Comparison of ENCODE assay signal across 32 cellular contexts in the genomic region with DNA sequence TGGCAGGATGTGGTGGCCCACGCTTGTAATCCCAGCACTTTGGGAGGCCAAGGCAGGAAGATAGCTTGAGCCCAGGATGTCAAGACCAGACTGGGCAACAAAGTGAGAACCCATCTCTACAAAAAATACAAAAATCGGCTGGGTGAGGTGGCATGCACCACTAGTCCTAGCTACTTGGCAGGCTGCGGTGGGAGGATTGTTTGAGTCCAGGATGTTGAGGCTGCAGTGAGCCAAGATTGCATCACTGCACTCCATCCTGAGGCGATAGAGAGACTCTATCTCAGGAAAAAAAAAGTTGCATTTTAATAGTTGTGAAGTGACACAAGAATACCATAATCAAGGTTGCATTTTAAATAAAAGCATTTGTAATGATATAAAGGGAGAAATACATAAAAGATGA.
"Had no signal": no experiment of that assay in that cellular context is flagged by ENCODE, and none has a peak within 500 bp of the region (broad histone marks: within the 10 kb centered on the region; RNA-seq: fewer than 3 reads in every experiment).

No MANE protein-coding gene starts in this region.

- DNase-seq: activated CD4-positive, alpha-beta T cell treated with anti-CD3 and anti-CD28 coated beads for 1 hour; activated CD4-positive, alpha-beta T cell treated with anti-CD3 and anti-CD28 coated beads for 48 hours; activated CD4-positive, alpha-beta T cell treated with anti-CD3 and anti-CD28 coated beads, Interleukin-2, amount 50 U/mL, for 4 hours; activated CD4-positive, CD25-positive, alpha-beta regulatory T cell; activated CD8-positive, alpha-beta T cell treated with anti-CD3 and anti-CD28 coated beads for 36 hours; activated effector memory CD4-positive, alpha-beta T cell treated with anti-CD3 and anti-CD28 coated beads, Interleukin-2, amount 50 U/mL, for 16 hours; activated naive CD4-positive, alpha-beta T cell; activated naive CD4-positive, alpha-beta T cell treated with anti-CD3 and anti-CD28 coated beads, Interleukin-2, amount 50 U/mL, for 16 hours; activated naive CD8-positive, alpha-beta T cell treated with anti-CD3 and anti-CD28 coated beads for 36 hours; activated T-cell treated with anti-CD3 and anti-CD28 coated beads, Interleukin-2, amount 50 U/mL, for 1 hour; activated T-cell treated with anti-CD3 and anti-CD28 coated beads, Interleukin-2, amount 50 U/mL, for 72 hours; amniotic stem cell; MV-4-11; NCI-H1092; NCI-H1436 treated with DMSO at 0.1 percent for 48 hours; NCI-H1694 treated with DMSO at 0.1 percent for 48 hours; NCI-H2029; NCI-H510A; NCI-H526; NCI-H748 treated with DMSO at 0.1 percent for 48 hours; PC-9; Right ventricle myocardium superior; SW 1271; T-helper 1 cell; T-helper 2 cell; T-helper 9 cell; WERI-Rb-1 had no signal

- H3K27ac Mint-ChIP-seq: activated CD8-positive, alpha-beta T cell treated with anti-CD3 and anti-CD28 coated beads for 36 hours; activated naive CD8-positive, alpha-beta T cell treated with anti-CD3 and anti-CD28 coated beads for 36 hours; activated T-cell treated with anti-CD3 and anti-CD28 coated beads, Interleukin-2, amount 50 U/mL, for 72 hours; activated T-helper 17 cell treated with anti-CD3 and anti-CD28 coated beads, Interleukin-2, amount 50 U/mL, for 72 hours had no signal

- H3K27ac ChIP-seq: ascending aorta, cardiac muscle cell, PC-9, RWPE1, WERI-Rb-1 had no signal

- H3K36me3 Mint-ChIP-seq: activated naive CD8-positive, alpha-beta T cell treated with anti-CD3 and anti-CD28 coated beads for 36 hours had no signal

- ATAC-seq: activated CD8-positive, alpha-beta T cell treated with anti-CD3 and anti-CD28 coated beads for 36 hours; activated T-cell treated with anti-CD3 and anti-CD28 coated beads, Interleukin-2, amount 50 U/mL, for 72 hours; activated T-helper 17 cell treated with anti-CD3 and anti-CD28 coated beads, Interleukin-2, amount 50 U/mL, for 72 hours had no signal

- H3K36me3 ChIP-seq: ascending aorta, cardiac muscle cell, WERI-Rb-1 had no signal

- H3K4me3 ChIP-seq: ascending aorta, cardiac muscle cell, PC-9 had no signal

- H3K4me2 ChIP-seq: PC-9 had no signal

- H3K4me1 ChIP-seq: ascending aorta had no signal

- H2AFZ ChIP-seq: PC-9 had no signal

- H3K27me3 ChIP-seq: ascending aorta, cardiac muscle cell had no signal

- H3K27me3 Mint-ChIP-seq: activated CD8-positive, alpha-beta T cell treated with anti-CD3 and anti-CD28 coated beads for 36 hours; activated naive CD8-positive, alpha-beta T cell treated with anti-CD3 and anti-CD28 coated beads for 36 hours; activated T-helper 17 cell treated with anti-CD3 and anti-CD28 coated beads, Interleukin-2, amount 50 U/mL, for 72 hours; central memory CD8-positive, alpha-beta T cell had no signal

- H3K4me3 Mint-ChIP-seq: activated CD8-positive, alpha-beta T cell treated with anti-CD3 and anti-CD28 coated beads for 36 hours; activated naive CD8-positive, alpha-beta T cell treated with anti-CD3 and anti-CD28 coated beads for 36 hours; activated T-cell treated with anti-CD3 and anti-CD28 coated beads, Interleukin-2, amount 50 U/mL, for 72 hours; activated T-helper 17 cell treated with anti-CD3 and anti-CD28 coated beads, Interleukin-2, amount 50 U/mL, for 72 hours; central memory CD8-positive, alpha-beta T cell had no signal

- H3K4me1 Mint-ChIP-seq: activated naive CD8-positive, alpha-beta T cell treated with anti-CD3 and anti-CD28 coated beads for 36 hours; activated T-helper 17 cell treated with anti-CD3 and anti-CD28 coated beads, Interleukin-2, amount 50 U/mL, for 72 hours; central memory CD8-positive, alpha-beta T cell had no signal
